ENCODE assay signal across 26 cellular contexts in the genomic region with DNA sequence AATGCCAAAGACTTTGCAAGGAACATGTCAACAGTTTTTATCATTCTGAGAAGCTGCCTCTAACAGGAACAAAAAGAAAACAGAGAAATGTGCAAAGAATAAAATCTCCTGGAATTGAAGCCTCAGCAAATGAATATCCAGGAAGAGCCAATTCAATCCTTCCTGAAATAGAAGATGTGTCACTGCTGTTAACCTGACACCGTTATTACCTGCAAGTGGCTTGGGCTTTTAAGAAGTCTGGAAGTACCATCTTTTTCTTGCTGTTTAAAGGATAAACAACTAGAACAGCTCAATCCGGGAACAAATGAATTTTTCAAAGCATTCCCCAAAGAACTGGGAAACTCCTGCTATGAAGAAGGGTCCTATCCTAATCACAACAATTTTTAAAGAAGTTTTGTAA.
DNase-seq lines count a peak whose midpoint lies in the region; ATAC-seq and TF ChIP-seq lines count a peak whose summit lies in the region.
"Had no signal": no experiment of that assay in that cellular context is flagged by ENCODE, and none has a peak within 500 bp of the region (broad histone marks: within the 10 kb centered on the region; RNA-seq: fewer than 3 reads in every experiment).

No MANE protein-coding gene starts in this region.

- no peak overlapping the region for H3K4me3 Mint-ChIP-seq in activated naive CD4-positive, alpha-beta T cell treated with anti-CD3 and anti-CD28 coated beads for 36 hours
- H3K4me3 Mint-ChIP-seq: B cell; CD8-positive, alpha-beta memory T cell had no signal

- intact Hi-C loops in sigmoid colon (cut with DNase I) = no loop called here
- intact Hi-C loops in activated naive CD4-positive, alpha-beta T cell treated with anti-CD3 and anti-CD28 coated beads for 36 hours (cut with micrococcal nuclease) = no loop called here

- CTCF ChIA-PET in activated naive CD4-positive, alpha-beta T cell treated with anti-CD3 and anti-CD28 coated beads for 36 hours (lab: Charles Lee) = no interaction called here

- H3K27me3 Mint-ChIP-seq in activated naive CD4-positive, alpha-beta T cell treated with anti-CD3 and anti-CD28 coated beads for 36 hours (ENCODE audit: low read depth) = peaks cover 12% of the 10 kb centered on the region

- no peaks in the 10 kb centered on the region for H3K4me1 Mint-ChIP-seq in activated naive CD4-positive, alpha-beta T cell treated with anti-CD3 and anti-CD28 coated beads for 36 hours (ENCODE audit: low read depth)
- H3K4me1 Mint-ChIP-seq: B cell; CD8-positive, alpha-beta memory T cell had no signal

- peaks cover 0 to 71% (median 62%) of the 10 kb centered on the region in 4 donors for H3K4me1 ChIP-seq in sigmoid colon
- H3K4me1 ChIP-seq: Peyer's patch had no signal

- H3K27me3 ChIP-seq in sigmoid colon = no peaks in the 10 kb centered on the region
- H3K27me3 ChIP-seq: Peyer's patch had no signal

- no peak overlapping the region for H3K4me3 ChIP-seq in sigmoid colon
- H3K4me3 ChIP-seq: GM12878, Peyer's patch had no signal

- no peaks in the 10 kb centered on the region for H3K36me3 Mint-ChIP-seq in activated naive CD4-positive, alpha-beta T cell treated with anti-CD3 and anti-CD28 coated beads for 36 hours (ENCODE audit: low read depth)
- H3K36me3 Mint-ChIP-seq: CD8-positive, alpha-beta memory T cell had no signal

- 48 to 65% methylated on average over 2 of the region's 2 CpGs for WGBS in sigmoid colon, 2 donors

- no peaks in the 10 kb centered on the region for H3K9me3 ChIP-seq in sigmoid colon
- H3K9me3 ChIP-seq: Peyer's patch had no signal

- no peak overlapping the region for H3K27ac Mint-ChIP-seq in activated naive CD4-positive, alpha-beta T cell treated with anti-CD3 and anti-CD28 coated beads for 36 hours
- H3K27ac Mint-ChIP-seq: B cell; CD8-positive, alpha-beta memory T cell had no signal

- peak overlapping the region; percentile 59 to 93 (median 86) for H3K27ac ChIP-seq in sigmoid colon
- H3K27ac ChIP-seq: 22Rv1, C4-2B, Peyer's patch had no signal

- no peak for TF ChIP-seq CTCF in sigmoid colon (IDR thresholded peaks at IDR 0.05)

- no peak for TF ChIP-seq EP300 in sigmoid colon (IDR thresholded peaks at IDR 0.05)

- no peak for ATAC-seq in HG02840 (IDR thresholded peaks at IDR 0.05; ENCODE audit: low FRiP score, unreplicated experiment)
- ATAC-seq in HG02973 (IDR thresholded peaks at IDR 0.05; ENCODE audit: unreplicated experiment) = no peak
- ATAC-seq: GM12878 had no signal

- no peak for TF ChIP-seq POLR2A in sigmoid colon (IDR thresholded peaks at IDR 0.05)

- no peaks in the 10 kb centered on the region for H3K9me3 Mint-ChIP-seq in activated naive CD4-positive, alpha-beta T cell treated with anti-CD3 and anti-CD28 coated beads for 36 hours

- DNase-seq in NCI-H2171 treated with DMSO at 0.1 percent for 48 hours (lab: John Stamatoyannopoulos, UW) = peak; percentile 17
- no peak for DNase-seq in NCI-H2171 (lab: John Stamatoyannopoulos, UW)
- DNase-seq in left kidney (ENCODE audit: low read depth, low spot score) = peak; percentile 14
- DNase-seq in sigmoid colon = no peak
- DNase-seq in activated naive CD4-positive, alpha-beta T cell treated with anti-CD3 and anti-CD28 coated beads for 36 hours = no peak
- DNase-seq in NCI-H187 treated with DMSO at 0.1 percent for 48 hours (lab: John Stamatoyannopoulos, UW) = no peak
- DNase-seq: CD8-positive, alpha-beta memory T cell; DMS 273 treated with DMSO at 0.1 percent for 48 hours; DMS79; EL; GDM1; GOT3; HCEC 1CT; Karpas-422; NCI-H1092; NCI-H1436; NCI-H1930; NCI-H526 treated with DMSO at 0.1 percent for 48 hours; Peyer's patch; SHP77 treated with DMSO at 0.1 percent for 48 hours had no signal

- H3K36me3 ChIP-seq in sigmoid colon = no peaks in the 10 kb centered on the region
- H3K36me3 ChIP-seq: Peyer's patch had no signal

Comparison
In these comparisons a context has a peak if more than half of its experiments do, and no peak if none do; other contexts are left out.
1. DNase-seq: peak in NCI-H2171 treated with DMSO at 0.1 percent for 48 hours (single experiment) and left kidney (single experiment); none in NCI-H2171 (single experiment), sigmoid colon (single experiment), activated naive CD4-positive, alpha-beta T cell treated with anti-CD3 and anti-CD28 coated beads for 36 hours (single experiment) and NCI-H187 treated with DMSO at 0.1 percent for 48 hours (single experiment).